11 cellular contexts compared by ENCODE assay signal in the genomic region with DNA sequence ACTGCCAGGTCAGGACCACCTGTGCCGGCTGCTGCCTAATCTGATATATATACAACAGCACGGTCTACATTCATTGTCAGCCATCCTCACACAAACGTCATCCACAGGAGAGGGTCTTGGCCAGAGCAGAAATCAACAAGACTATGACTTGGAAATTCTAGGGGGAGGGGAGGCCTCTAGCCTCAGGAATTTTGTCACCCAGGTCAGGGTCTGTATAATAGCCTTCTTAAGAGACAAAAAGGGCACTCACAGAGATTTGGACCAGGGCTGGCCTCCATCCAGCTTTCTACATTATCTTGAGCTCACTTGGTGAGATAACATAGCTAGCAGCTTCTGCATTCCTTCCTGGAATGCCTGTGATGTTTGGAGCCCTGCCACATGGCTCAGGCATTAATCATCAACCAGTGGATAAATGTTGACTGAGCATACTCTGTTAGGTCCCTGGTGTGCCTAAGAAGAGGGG. TPM values are rescaled to one million over a fixed set of nuclear protein-coding genes. Genes with fewer than 3 reads are reported as not detected.
DNase-seq lines count a peak whose midpoint lies in the region; ATAC-seq and TF ChIP-seq lines count a peak whose summit lies in the region.
"Had no signal": no experiment of that assay in that cellular context is flagged by ENCODE, and none has a peak within 500 bp of the region (broad histone marks: within the 10 kb centered on the region; RNA-seq: fewer than 3 reads in every experiment).

No MANE protein-coding gene starts in this region.

- H3K4me3 ChIP-seq in RWPE2 (ENCODE audit: severe bottlenecking) (no peak overlapping the region), fibroblast of pulmonary artery (replicated peaks; ENCODE audit: low read depth, low read length) (no peak overlapping the region)
- H3K4me3 ChIP-seq: breast epithelium had no signal

- no peak for TF ChIP-seq POLR2A in GM18505 (IDR thresholded peaks at IDR 0.05; ENCODE audit: borderline replicate concordance, extremely low read depth, insufficient read depth, insufficient read length)

- H3K4me1 ChIP-seq in RWPE2 (ENCODE audit: insufficient read depth, poor library complexity, severe bottlenecking), result peaks cover 9% of the 10 kb centered on the region
- H3K4me1 ChIP-seq: breast epithelium, parathyroid adenoma had no signal

- H3K36me3 Mint-ChIP-seq in Calu3 (ENCODE audit: insufficient read depth, unreplicated experiment), result peaks cover 11% of the 10 kb centered on the region

- H3K27ac Mint-ChIP-seq in Calu3 (ENCODE audit: unreplicated experiment), result peak overlapping the region; percentile 73
- H3K27ac Mint-ChIP-seq: T-helper 1 cell treated with Interleukin-12 subunit alpha and Interleukin-12 subunit beta and Interleukin-4 antibody, amounts not matched to agents 30 μg/mL and 1 μg/mL, for 36 hours had no signal

- H3K27me3 ChIP-seq in RWPE2 (ENCODE audit: insufficient read depth, poor library complexity, severe bottlenecking), result no peaks in the 10 kb centered on the region
- H3K27me3 ChIP-seq: breast epithelium had no signal

- no TSS peak for BruUV-seq in Calu3 (replicated peaks; lab: Mats Ljungman, UMichigan)

- DNase-seq in Calu3, result peak; percentile 88
- peak; percentile 84 for DNase-seq in RWPE2 (ENCODE audit: low spot score)
- peak; percentile 96 for DNase-seq in fibroblast of pulmonary artery (ENCODE audit: low read depth)
- peak; percentile 45 for DNase-seq in omental fat pad (ENCODE audit: low spot score)
- DNase-seq in SIG-M5 treated with dmso at 0.1 percent for 504 hours (lab: John Stamatoyannopoulos, UW; ENCODE audit: unreplicated experiment), result no peak
- no peak for DNase-seq in effector CD8-positive, alpha-beta T cell (lab: John Stamatoyannopoulos, UW)

- no peaks in the 10 kb centered on the region for H3K9me3 ChIP-seq in RWPE2 (ENCODE audit: severe bottlenecking)
- H3K9me3 ChIP-seq: breast epithelium had no signal

- peak; percentile 98 for ATAC-seq in RWPE2 (ENCODE audit: low read depth)
- peak; percentile 86 for ATAC-seq in omental fat pad (ENCODE audit: low FRiP score)
- ATAC-seq in GM18505 (IDR thresholded peaks at IDR 0.05; ENCODE audit: unreplicated experiment), result no peak
- no peak for ATAC-seq in HG03521 (IDR thresholded peaks at IDR 0.05; ENCODE audit: unreplicated experiment)

- H3K27ac ChIP-seq in RWPE2 (ENCODE audit: poor library complexity, severe bottlenecking), result peak overlapping the region; percentile 2
- H3K27ac ChIP-seq: breast epithelium, parathyroid adenoma had no signal

- TF ChIP-seq CTCF in Calu3 (IDR thresholded peaks at IDR 0.05; ENCODE audit: unreplicated experiment) (no peak), RWPE2 (IDR thresholded peaks at IDR 0.05; ENCODE audit: poor library complexity, severe bottlenecking) (no peak), fibroblast of pulmonary artery (IDR thresholded peaks at IDR 0.05; ENCODE audit: low read length, missing control alignments) (no peak), omental fat pad (IDR thresholded peaks at IDR 0.05) (no peak)

- H3K4me1 Mint-ChIP-seq in Calu3 (ENCODE audit: low read depth, unreplicated experiment), result peaks cover 52% of the 10 kb centered on the region

- CTCF ChIA-PET in Calu3 (lab: Charles Lee), result interaction anchor here (1.0 to 1.2 kb wide), 2 partner anchors 174 to 176 kb away, joined by 3 read pairs; no protein-coding TSS in a partner anchor

- intact Hi-C loops in Calu3 (cut with micrococcal nuclease; ENCODE audit: unreplicated experiment), result loop anchor here (1.0 kb wide), 1 partner anchor 174 kb away; no protein-coding TSS in a partner anchor

- no peak overlapping the region for H3K4me3 Mint-ChIP-seq in Calu3 (ENCODE audit: low read depth, unreplicated experiment)
- H3K4me3 Mint-ChIP-seq: T-helper 1 cell treated with Interleukin-12 subunit alpha and Interleukin-12 subunit beta and Interleukin-4 antibody, amounts not matched to agents 30 μg/mL and 1 μg/mL, for 36 hours had no signal

- no peaks in the 10 kb centered on the region for H3K27me3 Mint-ChIP-seq in Calu3 (ENCODE audit: unreplicated experiment)

- H3K36me3 ChIP-seq in RWPE2 (ENCODE audit: low read depth), result no peaks in the 10 kb centered on the region
- H3K36me3 ChIP-seq: breast epithelium had no signal

- H3K9me3 Mint-ChIP-seq in Calu3 (ENCODE audit: low read depth, unreplicated experiment), result no peaks in the 10 kb centered on the region
- H3K9me3 Mint-ChIP-seq: T-helper 1 cell treated with Interleukin-12 subunit alpha and Interleukin-12 subunit beta and Interleukin-4 antibody, amounts not matched to agents 30 μg/mL and 1 μg/mL, for 36 hours had no signal

RNA-seq across cellular contexts. Expression of a gene that starts 50.4 kb away (rescaled TPM):
- total RNA-seq in Calu3 (2022) (33.2 and 40.8 TPM in 2 replicates), omental fat pad (10 to 100 TPM; 57.5 to 94.0 (median 72.4) TPM)

Comparison
In these comparisons a context has a peak if more than half of its experiments do, and no peak if none do; other contexts are left out.
1. DNase-seq: peak in Calu3 (single experiment), RWPE2 (single experiment), fibroblast of pulmonary artery (single experiment) and omental fat pad (single experiment); none in SIG-M5 treated with dmso at 0.1 percent for 504 hours (single experiment) and effector CD8-positive, alpha-beta T cell (single experiment).
2. ATAC-seq: peak in RWPE2 (single experiment) and omental fat pad (single experiment); none in GM18505 (single experiment) and HG03521 (single experiment).